Comparison of ENCODE assay signal across 8 cellular contexts in the genomic region with DNA sequence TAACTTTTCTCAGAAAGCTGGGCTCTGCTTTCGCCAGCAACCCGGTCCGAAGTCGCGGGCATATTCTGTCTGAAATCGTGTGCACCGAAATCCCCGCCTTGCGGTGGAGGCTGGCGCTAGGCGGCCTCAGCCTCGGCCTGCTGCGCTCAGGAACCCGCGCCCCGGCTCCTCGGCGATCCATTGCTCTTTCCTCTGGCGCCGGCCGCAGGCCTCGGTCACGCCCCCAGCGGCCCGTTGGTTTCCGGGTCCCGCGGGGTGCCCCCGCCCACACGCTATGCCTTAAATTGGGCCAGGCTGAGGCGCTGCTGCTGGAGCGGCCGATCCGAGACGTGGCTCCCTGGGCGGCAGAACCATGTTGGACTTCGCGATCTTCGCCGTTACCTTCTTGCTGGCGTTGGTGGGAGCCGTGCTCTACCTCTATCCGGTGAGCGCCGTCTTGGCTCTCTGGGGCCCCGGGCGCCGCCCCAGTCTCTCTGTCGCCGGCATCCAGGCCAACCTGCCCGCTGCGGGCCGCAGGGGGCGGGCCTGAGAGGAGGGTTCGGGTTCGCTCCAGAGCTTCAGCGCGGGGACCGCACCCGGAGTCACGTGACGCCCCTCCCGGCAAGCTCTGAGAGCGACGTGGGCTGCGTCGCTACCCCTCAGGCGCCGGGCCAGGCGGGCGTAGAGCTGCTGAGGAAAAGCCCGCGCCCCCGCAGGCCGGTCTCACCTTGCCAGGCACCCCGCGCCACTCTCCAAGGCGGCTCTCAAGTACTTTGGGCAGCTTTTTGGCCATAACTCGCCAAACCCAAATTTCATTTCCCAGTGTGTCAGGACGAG. TPM values are rescaled to one million over a fixed set of nuclear protein-coding genes. Genes with fewer than 3 reads are reported as not detected.
DNase-seq lines count a peak whose midpoint lies in the region; ATAC-seq and TF ChIP-seq lines count a peak whose summit lies in the region.

A gene with protein sequence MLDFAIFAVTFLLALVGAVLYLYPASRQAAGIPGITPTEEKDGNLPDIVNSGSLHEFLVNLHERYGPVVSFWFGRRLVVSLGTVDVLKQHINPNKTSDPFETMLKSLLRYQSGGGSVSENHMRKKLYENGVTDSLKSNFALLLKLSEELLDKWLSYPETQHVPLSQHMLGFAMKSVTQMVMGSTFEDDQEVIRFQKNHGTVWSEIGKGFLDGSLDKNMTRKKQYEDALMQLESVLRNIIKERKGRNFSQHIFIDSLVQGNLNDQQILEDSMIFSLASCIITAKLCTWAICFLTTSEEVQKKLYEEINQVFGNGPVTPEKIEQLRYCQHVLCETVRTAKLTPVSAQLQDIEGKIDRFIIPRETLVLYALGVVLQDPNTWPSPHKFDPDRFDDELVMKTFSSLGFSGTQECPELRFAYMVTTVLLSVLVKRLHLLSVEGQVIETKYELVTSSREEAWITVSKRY (plus strand): TSS at position 308 of the 816 bp plus-strand sequence. CDS start 45 bp downstream, at position 353.

- H3K27ac Mint-ChIP-seq in T-helper 17 cell = peak within 1 kb of the TSS; percentile 99

- intact Hi-C loops in right cardiac atrium (cut with DNase I) = no loop called here
- intact Hi-C loops in vagina (cut with DNase I) = no loop called here

- peaks cover 27% of the 10 kb centered on the region for H3K4me1 Mint-ChIP-seq in T-helper 17 cell

- peak; percentile 96 for DNase-seq in NCI-H1694 treated with DMSO at 0.1 percent for 48 hours (lab: John Stamatoyannopoulos, UW)
- DNase-seq in T-helper 17 cell = peak; percentile 94 to 97 (median 95)
- peak; percentile 98 to 99 (median 99) for DNase-seq in right cardiac atrium
- peak; percentile 95 for DNase-seq in putamen (ENCODE audit: low spot score)
- peak in 1 of 2 donors; percentile 94 for DNase-seq in vagina (ENCODE audit: extremely low spot score in 2 of 2)

- TF ChIP-seq CTCF in vagina (IDR thresholded peaks at IDR 0.05) = peak in 2 of 3 experiments; percentile 1 to 13

- peak in 1 of 2 donors; percentile 57 for TF ChIP-seq POLR2A in vagina (IDR thresholded peaks at IDR 0.05)

- H3K9me3 ChIP-seq in T-helper 17 cell (ENCODE audit: control insufficient read depth, low read length, poor library complexity, severe bottlenecking) (no peaks in the 10 kb centered on the region), right cardiac atrium (ENCODE audit: control insufficient read depth, low read length) (no peaks in the 10 kb centered on the region), vagina (no peaks in the 10 kb centered on the region)

- peak; percentile 91 for ATAC-seq in GM18498 (IDR thresholded peaks at IDR 0.05; ENCODE audit: unreplicated experiment)
- peak; percentile 87 for ATAC-seq in HG02938 (IDR thresholded peaks at IDR 0.05; ENCODE audit: unreplicated experiment)
- ATAC-seq in T-helper 17 cell = peak; percentile 86
- peak; percentile 98 to 99 for ATAC-seq in right cardiac atrium

- WGBS in right cardiac atrium = under 1% methylated on average over 80 of the region's 80 CpGs

- peak within 1 kb of the TSS; percentile 97 for H3K4me3 Mint-ChIP-seq in T-helper 17 cell

- H3K27ac ChIP-seq in angular gyrus (ENCODE audit: low read depth, low read length) (peak within 1 kb of the TSS; percentile 98), right cardiac atrium (ENCODE audit: low read length) (peak within 1 kb of the TSS; percentile 98), vagina (peak within 1 kb of the TSS; percentile 93)

- H3K4me3 ChIP-seq in right cardiac atrium (ENCODE audit: low read length) = peak within 1 kb of the TSS; percentile 62
- peak within 1 kb of the TSS; percentile 74 to 87 for H3K4me3 ChIP-seq in vagina

- H3K4me1 ChIP-seq in right cardiac atrium (ENCODE audit: control insufficient read depth, insufficient read depth, low read length) (no peaks in the 10 kb centered on the region), vagina (peaks cover 30% of the 10 kb centered on the region)

- peaks cover 13% of the 10 kb centered on the region for H3K36me3 Mint-ChIP-seq in T-helper 17 cell (ENCODE audit: low read depth)

- peaks cover 0 to 6% of the 10 kb centered on the region in 2 donors for H3K36me3 ChIP-seq in vagina

- no peaks in the 10 kb centered on the region for H3K27me3 Mint-ChIP-seq in T-helper 17 cell

- H3K27me3 ChIP-seq in right cardiac atrium (ENCODE audit: control insufficient read depth, insufficient read depth) (no peaks in the 10 kb centered on the region), vagina (no peaks in the 10 kb centered on the region)

RNA-seq across cellular contexts. Expression of the gene that starts here (rescaled TPM):
- total RNA-seq in T-helper 17 cell (10 to 100 TPM; 31.3 to 34.7 TPM), right cardiac atrium (10 to 100 TPM; 13.8 to 18.6 (median 14.2) TPM), vagina (19.4 TPM)
- polyA plus RNA-seq in right cardiac atrium = 9.8 TPM
